ENCODE assay signal across 24 cellular contexts in genomic region chr5:87048156-87048555, GRCh38.
A peak's percentile ranks its signal among the peaks of the same experiment; 100 is the strongest.
DNase-seq lines count a peak whose midpoint lies in the region.
"Had no signal": no experiment of that assay in that cellular context is flagged by ENCODE, and none has a peak within 500 bp of the region (broad histone marks: within the 10 kb centered on the region; RNA-seq: fewer than 3 reads in every experiment).

No MANE protein-coding gene starts in this region.

- no peak overlapping the region for H3K27ac Mint-ChIP-seq in activated naive CD8-positive, alpha-beta T cell treated with anti-CD3 and anti-CD28 coated beads for 36 hours
- H3K27ac Mint-ChIP-seq: activated naive CD8-positive, alpha-beta T cell treated with anti-CD3 and anti-CD28 coated beads, Interleukin-2, amount 50 U/mL, for 24 hours; nephron progenitor cell; stimulated activated memory B cell treated with anti-CD40 and anti-IgM and Interleukin-4, amounts not matched to agents 10 μg/mL and 1 μg/mL and 100 μg/mL, for 72 hours had no signal

- H3K4me3 Mint-ChIP-seq in activated naive CD8-positive, alpha-beta T cell treated with anti-CD3 and anti-CD28 coated beads for 36 hours = no peak overlapping the region
- H3K4me3 Mint-ChIP-seq: activated naive CD8-positive, alpha-beta T cell treated with anti-CD3 and anti-CD28 coated beads, Interleukin-2, amount 50 U/mL, for 24 hours; nephron progenitor cell; stimulated activated memory B cell treated with anti-CD40 and anti-IgM and Interleukin-4, amounts not matched to agents 10 μg/mL and 1 μg/mL and 100 μg/mL, for 72 hours had no signal

- H3K4me1 ChIP-seq in HAP-1 = no peaks in the 10 kb centered on the region
- H3K4me1 ChIP-seq: body of pancreas, heart right ventricle, left ventricle myocardium inferior, SJSA1 had no signal

- H3K4me1 Mint-ChIP-seq in activated naive CD8-positive, alpha-beta T cell treated with anti-CD3 and anti-CD28 coated beads for 36 hours = no peaks in the 10 kb centered on the region
- H3K4me1 Mint-ChIP-seq: activated naive CD8-positive, alpha-beta T cell treated with anti-CD3 and anti-CD28 coated beads, Interleukin-2, amount 50 U/mL, for 24 hours; nephron progenitor cell had no signal

- DNase-seq in SIG-M5 treated with dmso at 0.1 percent for 504 hours (lab: John Stamatoyannopoulos, UW; ENCODE audit: unreplicated experiment) (peak; percentile 32), SIG-M5 (lab: John Stamatoyannopoulos, UW) (no peak), HT-29 (ENCODE audit: low spot score) (peak; percentile 71), RPMI8226 (peak; percentile 14), glomerular visceral epithelial cell (ENCODE audit: extremely low spot score) (peak; percentile 11), HAP-1 (ENCODE audit: low spot score in 2 of 2) (no peak)
- DNase-seq in activated naive CD8-positive, alpha-beta T cell treated with anti-CD3 and anti-CD28 coated beads for 36 hours = no peak
- DNase-seq in stimulated activated CD4-positive, alpha-beta T cell treated with anti-CD3 and anti-CD28 coated beads, Interleukin-12 subunit alpha, Interleukin-12 subunit beta, amount 100 ng/mL, for 4 hours = no peak
- DNase-seq: activated CD4-positive, alpha-beta T cell treated with anti-CD3 and anti-CD28 coated beads, Interleukin-2, amount 50 U/mL, for 4 hours; activated CD8-positive, alpha-beta memory T cell treated with anti-CD3 and anti-CD28 coated beads, Interleukin-2, amount 50 U/mL, for 48 hours; activated naive CD8-positive, alpha-beta T cell treated with anti-CD3 and anti-CD28 coated beads, Interleukin-2, amount 50 U/mL, for 24 hours; body of pancreas; heart right ventricle; KG1; left ventricle myocardium inferior; NCI-H2171; NCI-H69; nephron progenitor cell; OCI-M1; stimulated activated CD4-positive, alpha-beta T cell treated with anti-CD3 and anti-CD28 coated beads, Interleukin-1b, Interleukin-23, amount 100 ng/mL, for 48 hours had no signal

- H3K27me3 Mint-ChIP-seq in activated naive CD8-positive, alpha-beta T cell treated with anti-CD3 and anti-CD28 coated beads for 36 hours = no peaks in the 10 kb centered on the region
- H3K27me3 Mint-ChIP-seq: activated naive CD8-positive, alpha-beta T cell treated with anti-CD3 and anti-CD28 coated beads, Interleukin-2, amount 50 U/mL, for 24 hours had no signal

- in situ Hi-C loops in HAP-1 (cut with MboI; ENCODE audit: low sequenced_read_pairs) = no loop called here

- H3K36me3 Mint-ChIP-seq in activated naive CD8-positive, alpha-beta T cell treated with anti-CD3 and anti-CD28 coated beads for 36 hours = peaks cover 2% of the 10 kb centered on the region

- H3K4me3 ChIP-seq in HAP-1 = no peak overlapping the region
- H3K4me3 ChIP-seq: body of pancreas, coronary artery, heart right ventricle, left ventricle myocardium inferior, SJSA1, thoracic aorta had no signal

- H3K27me3 ChIP-seq in HAP-1 (ENCODE audit: low read depth) = no peaks in the 10 kb centered on the region
- H3K27me3 ChIP-seq: body of pancreas, heart right ventricle had no signal

- H3K9me3 Mint-ChIP-seq in activated naive CD8-positive, alpha-beta T cell treated with anti-CD3 and anti-CD28 coated beads for 36 hours = peaks cover 15% of the 10 kb centered on the region

- H3K36me3 ChIP-seq in HAP-1 (replicated peaks) = no peaks in the 10 kb centered on the region
- H3K36me3 ChIP-seq: heart right ventricle, left ventricle myocardium inferior, SJSA1, thoracic aorta had no signal

- no peaks in the 10 kb centered on the region for H3K9me3 ChIP-seq in HAP-1
- H3K9me3 ChIP-seq: SJSA1, thoracic aorta had no signal

Comparison
In these comparisons a context has a peak if more than half of its experiments do, and no peak if none do; other contexts are left out.
1. DNase-seq: peak in SIG-M5 treated with dmso at 0.1 percent for 504 hours (single experiment), HT-29 (single experiment), RPMI8226 (single experiment) and glomerular visceral epithelial cell (single experiment); none in SIG-M5 (single experiment), activated naive CD8-positive, alpha-beta T cell treated with anti-CD3 and anti-CD28 coated beads for 36 hours (single experiment), stimulated activated CD4-positive, alpha-beta T cell treated with anti-CD3 and anti-CD28 coated beads, Interleukin-12 subunit alpha, Interleukin-12 subunit beta, amount 100 ng/mL, for 4 hours (single experiment) and HAP-1 (0 of 2).